Comparison of ENCODE assay signal across 17 cellular contexts in the genomic region with DNA sequence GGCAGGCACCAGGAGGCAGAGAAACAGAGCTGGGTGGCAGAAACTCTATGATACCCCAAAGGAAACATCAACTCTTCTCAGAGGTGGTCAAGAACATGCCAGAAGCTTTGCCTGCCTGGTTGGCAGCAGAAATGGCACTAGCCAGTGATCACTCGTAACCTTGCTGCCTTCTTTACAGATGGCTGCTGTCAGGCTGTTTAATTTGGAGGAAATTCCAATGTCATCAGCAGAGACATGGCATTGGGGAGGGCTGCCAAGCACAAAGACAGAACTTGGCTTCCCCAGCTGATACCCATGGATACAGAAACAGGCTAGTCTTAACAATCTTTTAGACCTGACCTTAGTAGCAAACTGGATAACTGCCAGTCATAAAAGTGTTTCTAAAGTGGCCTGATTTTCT.
A peak's percentile ranks its signal among the peaks of the same experiment; 100 is the strongest.
DNase-seq lines count a peak whose midpoint lies in the region; ATAC-seq and TF ChIP-seq lines count a peak whose summit lies in the region.
"Had no signal": no experiment of that assay in that cellular context is flagged by ENCODE, and none has a peak within 500 bp of the region (broad histone marks: within the 10 kb centered on the region; RNA-seq: fewer than 3 reads in every experiment).

No MANE protein-coding gene starts in this region.

- H3K9me3 ChIP-seq in SK-N-SH (no peaks in the 10 kb centered on the region), neutrophil (no peaks in the 10 kb centered on the region)

- H3K36me3 ChIP-seq in ACC112 (ENCODE audit: insufficient read depth, low read length), result no peaks in the 10 kb centered on the region
- H3K36me3 ChIP-seq in SK-N-SH (replicated peaks in 1 of 2; ENCODE audit: control insufficient read depth in 1 of 2, insufficient read depth in 2 of 2, low read length in 1 of 2), result peaks cover 0 to 11% of the 10 kb centered on the region in 2 experiments
- peaks cover 5% of the 10 kb centered on the region for H3K36me3 ChIP-seq in neutrophil
- H3K36me3 ChIP-seq: WERI-Rb-1 had no signal

- WGBS in SK-N-SH (ENCODE audit: low lambda C conversion rate), result 100% methylated on average over 1 of the region's 1 CpG

- no peak for TF ChIP-seq CTCF in SK-N-SH (IDR thresholded peaks at IDR 0.05)
- TF ChIP-seq CTCF in fibroblast of the aortic adventitia (IDR thresholded peaks at IDR 0.05; ENCODE audit: insufficient read depth, low read length), result no peak
- TF ChIP-seq CTCF in neutrophil (IDR thresholded peaks at IDR 0.05), result no peak

- ATAC-seq in HG02623 (IDR thresholded peaks at IDR 0.05; ENCODE audit: unreplicated experiment) (no peak), HG03520 (IDR thresholded peaks at IDR 0.05; ENCODE audit: unreplicated experiment) (no peak), T-cell (replicated peaks in 1 of 4) (no peak)
- ATAC-seq: activated CD8-positive, alpha-beta T cell treated with anti-CD3 and anti-CD28 coated beads, Interleukin-2, amount 10 ng/mL, durations not matched to agents 7 days and 5 days; PC-3 had no signal

- H3K9me3 Mint-ChIP-seq in T-cell, result no peaks in the 10 kb centered on the region
- H3K9me3 Mint-ChIP-seq: activated T-helper 17 cell treated with anti-CD3 and anti-CD28 coated beads, Interleukin-2, amount 50 U/mL, for 72 hours had no signal

- no peak for DNase-seq in SK-N-SH
- DNase-seq in fibroblast of the aortic adventitia (ENCODE audit: low read depth), result peak; percentile 64
- no peak for DNase-seq in ureter (ENCODE audit: low spot score)
- no peak for DNase-seq in T-cell
- DNase-seq: activated CD8-positive, alpha-beta T cell treated with anti-CD3 and anti-CD28 coated beads, Interleukin-2, amount 10 ng/mL, durations not matched to agents 7 days and 5 days; effector memory CD4-positive, alpha-beta T cell; GDM1; NCI-H2029; NCI-H69; PC-3; WERI-Rb-1 had no signal

- H3K36me3 Mint-ChIP-seq in T-cell, result peaks cover 10% of the 10 kb centered on the region

- H3K27ac ChIP-seq in ACC112 (ENCODE audit: low read depth, low read length) (peak overlapping the region; percentile 59), SK-N-SH (ENCODE audit: low read depth in 2 of 2, low read length in 1 of 2) (peak overlapping the region; percentile 43 to 80; a peak in 3 of 4 replicates), neutrophil (peak overlapping the region; percentile 42)
- H3K27ac ChIP-seq: foreskin keratinocyte, WERI-Rb-1 had no signal

- H2AFZ ChIP-seq in ACC112 (ENCODE audit: low read length, unreplicated experiment), result no peak overlapping the region
- H2AFZ ChIP-seq in SK-N-SH (ENCODE audit: low read depth), result no peak overlapping the region

- no peak for TF ChIP-seq EP300 in SK-N-SH (IDR thresholded peaks at IDR 0.05; ENCODE audit: borderline replicate concordance in 1 of 2, low read depth in 1 of 2, low read length in 1 of 2)

- H3K4me3 ChIP-seq in ACC112 (ENCODE audit: low read depth, low read length) (no peak overlapping the region), SK-N-SH (ENCODE audit: low read depth in 2 of 2, low read length in 1 of 2) (no peak overlapping the region), fibroblast of the aortic adventitia (ENCODE audit: low read depth, low read length) (no peak overlapping the region), neutrophil (ENCODE audit: low read depth in 1 of 2, low read length in 1 of 2) (no peak overlapping the region)

- peak overlapping the region; percentile 67; the same call in 1 of the 2 replicates for H3K4me2 ChIP-seq in SK-N-SH

- H3K4me1 ChIP-seq in ACC112 (ENCODE audit: control insufficient read depth, insufficient read depth, low read length, unreplicated experiment), result peaks cover 22% of the 10 kb centered on the region
- peaks cover 9 to 11% of the 10 kb centered on the region in 2 experiments for H3K4me1 ChIP-seq in SK-N-SH (ENCODE audit: control insufficient read depth in 1 of 2, insufficient read depth in 2 of 2, low read depth in 1 of 2, low read length in 1 of 2)
- no peaks in the 10 kb centered on the region for H3K4me1 ChIP-seq in neutrophil (ENCODE audit: control insufficient read depth in 1 of 2, insufficient read depth in 1 of 2, low read depth in 1 of 2, low read length in 1 of 2)
- H3K4me1 ChIP-seq: foreskin keratinocyte had no signal

- H3K27me3 Mint-ChIP-seq in T-cell, result no peaks in the 10 kb centered on the region
- H3K27me3 Mint-ChIP-seq: activated T-helper 17 cell treated with anti-CD3 and anti-CD28 coated beads, Interleukin-2, amount 50 U/mL, for 72 hours had no signal

- H3K27me3 ChIP-seq in ACC112 (ENCODE audit: insufficient read depth, low read length) (no peaks in the 10 kb centered on the region), SK-N-SH (ENCODE audit: insufficient read depth) (no peaks in the 10 kb centered on the region), neutrophil (no peaks in the 10 kb centered on the region)
- H3K27me3 ChIP-seq: foreskin keratinocyte had no signal

- H3K9ac ChIP-seq in SK-N-SH, result peak overlapping the region; percentile 32; the same call in 1 of the 2 replicates

- peaks cover 13% of the 10 kb centered on the region for H3F3A ChIP-seq in SK-N-SH (replicated peaks; ENCODE audit: insufficient read depth)

- TF ChIP-seq RAD21 in SK-N-SH (IDR thresholded peaks at IDR 0.05; ENCODE audit: low read length), result no peak

- POLR2A ChIA-PET in SK-N-SH (lab: Yijun Ruan, JAX), result no interaction called here
- POLR2A ChIA-PET in T-cell (lab: Charles Lee), result interaction anchor here (0.6 kb wide), 2 partner anchors 50 to 826 kb away, joined by 4 to 5 read pairs; no protein-coding TSS in a partner anchor

- H3K4me3 Mint-ChIP-seq in T-cell, result no peak overlapping the region
- H3K4me3 Mint-ChIP-seq: activated CD8-positive, alpha-beta T cell treated with anti-CD3 and anti-CD28 coated beads, Interleukin-2, amount 10 ng/mL, durations not matched to agents 7 days and 5 days; activated T-helper 17 cell treated with anti-CD3 and anti-CD28 coated beads, Interleukin-2, amount 50 U/mL, for 72 hours had no signal

- no peaks in the 10 kb centered on the region for H4K20me1 ChIP-seq in SK-N-SH (ENCODE audit: insufficient read depth)

- H3K79me2 ChIP-seq in ACC112 (ENCODE audit: control insufficient read depth, insufficient read depth, low read length, unreplicated experiment) (no peaks in the 10 kb centered on the region), SK-N-SH (ENCODE audit: insufficient read depth) (no peaks in the 10 kb centered on the region)

- peaks cover 0 to 1% (median 0%) of the 10 kb centered on the region in 3 donors for H3K4me1 Mint-ChIP-seq in T-cell

- peak overlapping the region in 1 of 2 donors; percentile 6 for H3K27ac Mint-ChIP-seq in T-cell
- H3K27ac Mint-ChIP-seq: activated CD8-positive, alpha-beta T cell treated with anti-CD3 and anti-CD28 coated beads, Interleukin-2, amount 10 ng/mL, durations not matched to agents 7 days and 5 days had no signal

- CTCF ChIA-PET in SK-N-SH (lab: Yijun Ruan, JAX) (no interaction called here), T-cell (lab: Charles Lee) (no interaction called here)

- no peaks in the 10 kb centered on the region for H3K9me2 ChIP-seq in SK-N-SH

TF ChIP-seq in SK-N-SH, 30 proteins besides CTCF, POLR2A, EP300 and RAD21:
- TF ChIP-seq, protein P1, sequence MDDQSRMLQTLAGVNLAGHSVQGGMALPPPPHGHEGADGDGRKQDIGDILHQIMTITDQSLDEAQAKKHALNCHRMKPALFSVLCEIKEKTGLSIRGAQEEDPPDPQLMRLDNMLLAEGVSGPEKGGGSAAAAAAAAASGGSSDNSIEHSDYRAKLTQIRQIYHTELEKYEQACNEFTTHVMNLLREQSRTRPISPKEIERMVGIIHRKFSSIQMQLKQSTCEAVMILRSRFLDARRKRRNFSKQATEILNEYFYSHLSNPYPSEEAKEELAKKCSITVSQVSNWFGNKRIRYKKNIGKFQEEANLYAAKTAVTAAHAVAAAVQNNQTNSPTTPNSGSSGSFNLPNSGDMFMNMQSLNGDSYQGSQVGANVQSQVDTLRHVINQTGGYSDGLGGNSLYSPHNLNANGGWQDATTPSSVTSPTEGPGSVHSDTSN (IDR thresholded peaks at IDR 0.05), result peak; percentile 61
- TF ChIP-seq, protein P2, sequence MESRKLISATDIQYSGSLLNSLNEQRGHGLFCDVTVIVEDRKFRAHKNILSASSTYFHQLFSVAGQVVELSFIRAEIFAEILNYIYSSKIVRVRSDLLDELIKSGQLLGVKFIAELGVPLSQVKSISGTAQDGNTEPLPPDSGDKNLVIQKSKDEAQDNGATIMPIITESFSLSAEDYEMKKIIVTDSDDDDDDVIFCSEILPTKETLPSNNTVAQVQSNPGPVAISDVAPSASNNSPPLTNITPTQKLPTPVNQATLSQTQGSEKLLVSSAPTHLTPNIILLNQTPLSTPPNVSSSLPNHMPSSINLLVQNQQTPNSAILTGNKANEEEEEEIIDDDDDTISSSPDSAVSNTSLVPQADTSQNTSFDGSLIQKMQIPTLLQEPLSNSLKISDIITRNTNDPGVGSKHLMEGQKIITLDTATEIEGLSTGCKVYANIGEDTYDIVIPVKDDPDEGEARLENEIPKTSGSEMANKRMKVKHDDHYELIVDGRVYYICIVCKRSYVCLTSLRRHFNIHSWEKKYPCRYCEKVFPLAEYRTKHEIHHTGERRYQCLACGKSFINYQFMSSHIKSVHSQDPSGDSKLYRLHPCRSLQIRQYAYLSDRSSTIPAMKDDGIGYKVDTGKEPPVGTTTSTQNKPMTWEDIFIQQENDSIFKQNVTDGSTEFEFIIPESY (IDR thresholded peaks at IDR 0.05; ENCODE audit: borderline replicate concordance, low read depth), result no peak
- TF ChIP-seq TCF12 (IDR thresholded peaks at IDR 0.05) (peak; percentile 45; the same call in 1 of the 2 replicates), CHD2 (IDR thresholded peaks at IDR 0.05; ENCODE audit: low read length, partially characterized antibody) (no peak), JUND (IDR thresholded peaks at IDR 0.05) (no peak)
